13 cellular contexts compared by ENCODE assay signal in genomic region chr18:21777814-21778213, GRCh38.
A peak's percentile ranks its signal among the peaks of the same experiment; 100 is the strongest.
DNase-seq lines count a peak whose midpoint lies in the region; ATAC-seq and TF ChIP-seq lines count a peak whose summit lies in the region.
"Had no signal": no experiment of that assay in that cellular context is flagged by ENCODE, and none has a peak within 500 bp of the region (broad histone marks: within the 10 kb centered on the region; RNA-seq: fewer than 3 reads in every experiment).

No MANE protein-coding gene starts in this region.

- H3K4me3 ChIP-seq in brain microvascular endothelial cell (ENCODE audit: low read depth, low read length): no peak overlapping the region

- no peak for TF ChIP-seq CTCF in brain microvascular endothelial cell (IDR thresholded peaks at IDR 0.05; ENCODE audit: low read depth, low read length, missing control alignments)

- H3K27ac ChIP-seq in brain microvascular endothelial cell: no peak overlapping the region

- H3K36me3 ChIP-seq in brain microvascular endothelial cell (replicated peaks): peaks cover 10% of the 10 kb centered on the region

- DNase-seq in iris pigment epithelial cell (ENCODE audit: low read depth) (peak; percentile 52), ACHN (no peak), GM03348 (ENCODE audit: low spot score) (no peak), brain microvascular endothelial cell (no peak), kidney tubule cell (ENCODE audit: low spot score) (no peak)
- DNase-seq: activated CD8-positive, alpha-beta memory T cell treated with anti-CD3 and anti-CD28 coated beads for 24 hours; activated naive CD8-positive, alpha-beta T cell treated with anti-CD3 and anti-CD28 coated beads, Interleukin-2, amount 10 ng/mL, durations not matched to agents 7 days and 5 days; CD8-positive, alpha-beta T cell; HCEC 1CT; NCI-H187 treated with DMSO at 0.1 percent for 48 hours had no signal

- H3K27me3 ChIP-seq in brain microvascular endothelial cell (replicated peaks): no peaks in the 10 kb centered on the region

- ATAC-seq in GM18907 (IDR thresholded peaks at IDR 0.05; ENCODE audit: unreplicated experiment) (peak; percentile 51), GM21528 (IDR thresholded peaks at IDR 0.05; ENCODE audit: low FRiP score, unreplicated experiment) (peak; percentile 72), HG03175 (IDR thresholded peaks at IDR 0.05; ENCODE audit: unreplicated experiment) (peak; percentile 33)
- ATAC-seq: CD8-positive, alpha-beta T cell had no signal

- in situ Hi-C loops in ACHN (cut with HindIII; ENCODE audit: low pct_ligation_motif_present, low pct_unique_long_range_greater_than_20kb, low sequenced_read_pairs) (no loop called here), brain microvascular endothelial cell (cut with HindIII; ENCODE audit: low pct_ligation_motif_present, low sequenced_read_pairs) (no loop called here)
